Comparison of ENCODE assay signal across 19 cellular contexts in genomic region chr12:115013668-115014072, GRCh38.
"Had no signal": no experiment of that assay in that cellular context is flagged by ENCODE, and none has a peak within 500 bp of the region (broad histone marks: within the 10 kb centered on the region; RNA-seq: fewer than 3 reads in every experiment).

No MANE protein-coding gene starts in this region.

- H3K4me1 Mint-ChIP-seq: activated CD4-positive, alpha-beta T cell treated with anti-CD3 and anti-CD28 coated beads, Interleukin-2, amount 10 ng/mL, durations not matched to agents 7 days and 5 days; central memory CD8-positive, alpha-beta T cell; immature natural killer cell; neural progenitor cell; stimulated activated effector memory CD8-positive, alpha-beta T cell treated with anti-CD3 and anti-CD28 coated beads, Interleukin-12 subunit alpha, Interleukin-12 subunit beta, amount 100 ng/mL, for 72 hours had no signal

- H3K27ac Mint-ChIP-seq: activated CD4-positive, alpha-beta T cell treated with anti-CD3 and anti-CD28 coated beads, Interleukin-2, amount 10 ng/mL, durations not matched to agents 7 days and 5 days; activated CD8-positive, alpha-beta T cell treated with anti-CD3 and anti-CD28 coated beads, Interleukin-2, amount 10 ng/mL, durations not matched to agents 7 days and 5 days; activated naive CD4-positive, alpha-beta T cell treated with anti-CD3 and anti-CD28 coated beads for 36 hours; immature natural killer cell; neural progenitor cell; stimulated activated effector memory CD8-positive, alpha-beta T cell treated with anti-CD3 and anti-CD28 coated beads, Interleukin-12 subunit alpha, Interleukin-12 subunit beta, amount 100 ng/mL, for 72 hours had no signal

- H3K4me3 ChIP-seq: body of pancreas, colonic mucosa, gastrocnemius medialis, lower lobe of right lung, neural progenitor cell, psoas muscle, right lobe of liver, stomach, upper lobe of left lung had no signal

- H3K27ac ChIP-seq: body of pancreas, colonic mucosa, lower lobe of right lung, neural progenitor cell, psoas muscle, right lobe of liver, upper lobe of left lung had no signal

- H3K9me3 ChIP-seq: body of pancreas, colonic mucosa, lower lobe of right lung, psoas muscle, right lobe of liver, stomach, upper lobe of left lung had no signal

- H3K4me2 ChIP-seq: neural progenitor cell had no signal

- H3K27me3 Mint-ChIP-seq: activated CD4-positive, alpha-beta T cell treated with anti-CD3 and anti-CD28 coated beads, Interleukin-2, amount 10 ng/mL, durations not matched to agents 7 days and 5 days; central memory CD8-positive, alpha-beta T cell had no signal

- H3K36me3 ChIP-seq: colonic mucosa, gastrocnemius medialis, lower lobe of right lung, neural progenitor cell, right lobe of liver, stomach, upper lobe of left lung had no signal

- H3K9ac ChIP-seq: neural progenitor cell had no signal

- H3K27me3 ChIP-seq: body of pancreas, colonic mucosa, neural progenitor cell, right lobe of liver, upper lobe of left lung had no signal

- H3K36me3 Mint-ChIP-seq: neural progenitor cell; stimulated activated effector memory CD8-positive, alpha-beta T cell treated with anti-CD3 and anti-CD28 coated beads, Interleukin-12 subunit alpha, Interleukin-12 subunit beta, amount 100 ng/mL, for 72 hours had no signal

- H3K4me3 Mint-ChIP-seq: activated CD4-positive, alpha-beta T cell treated with anti-CD3 and anti-CD28 coated beads, Interleukin-2, amount 10 ng/mL, durations not matched to agents 7 days and 5 days; activated CD8-positive, alpha-beta T cell treated with anti-CD3 and anti-CD28 coated beads, Interleukin-2, amount 10 ng/mL, durations not matched to agents 7 days and 5 days; activated naive CD4-positive, alpha-beta T cell treated with anti-CD3 and anti-CD28 coated beads for 36 hours; activated T-cell treated with anti-CD3 and anti-CD28 coated beads, Interleukin-2, amount 50 U/mL, for 4 hours; central memory CD8-positive, alpha-beta T cell; immature natural killer cell; neural progenitor cell; stimulated activated effector memory CD8-positive, alpha-beta T cell treated with anti-CD3 and anti-CD28 coated beads, Interleukin-12 subunit alpha, Interleukin-12 subunit beta, amount 100 ng/mL, for 72 hours had no signal

- DNase-seq: activated CD4-positive, alpha-beta T cell treated with anti-CD3 and anti-CD28 coated beads, Interleukin-2, amount 10 ng/mL, durations not matched to agents 7 days and 5 days; activated CD8-positive, alpha-beta T cell treated with anti-CD3 and anti-CD28 coated beads, Interleukin-2, amount 10 ng/mL, durations not matched to agents 7 days and 5 days; activated naive CD4-positive, alpha-beta T cell treated with anti-CD3 and anti-CD28 coated beads for 36 hours; activated T-cell treated with anti-CD3 and anti-CD28 coated beads, Interleukin-2, amount 50 U/mL, for 4 hours; colonic mucosa; immature natural killer cell; lower lobe of right lung; right lobe of liver; stimulated activated CD4-positive, alpha-beta T cell treated with anti-CD3 and anti-CD28 coated beads, Interleukin-4, amount 100 ng/mL, for 24 hours; stomach; T-helper 1 cell; T1000 had no signal

- H3K4me1 ChIP-seq: body of pancreas, colonic mucosa, gastrocnemius medialis, lower lobe of right lung, neural progenitor cell, psoas muscle, right lobe of liver, stomach had no signal
